Comparison of ENCODE assay signal across 2 cellular contexts in genomic region chr4:8088966-8089491, GRCh38.
TF ChIP-seq lines count a peak whose summit lies in the region.

No MANE protein-coding gene starts in this region.

TF ChIP-seq in Ishikawa, 13 proteins besides CTCF, POLR2A, EP300 and RAD21:
- TF ChIP-seq MAX (IDR thresholded peaks at IDR 0.05) = peak; percentile 56
- no peak for TF ChIP-seq ZBTB7A (IDR thresholded peaks at IDR 0.05; ENCODE audit: low read depth)

TF ChIP-seq in H1, 55 proteins besides CTCF, POLR2A, EP300 and RAD21:
- TF ChIP-seq MAX (IDR thresholded peaks at IDR 0.05) (peak; percentile 62), CREB1 (IDR thresholded peaks at IDR 0.05) (no peak)
- TF ChIP-seq, protein P1, sequence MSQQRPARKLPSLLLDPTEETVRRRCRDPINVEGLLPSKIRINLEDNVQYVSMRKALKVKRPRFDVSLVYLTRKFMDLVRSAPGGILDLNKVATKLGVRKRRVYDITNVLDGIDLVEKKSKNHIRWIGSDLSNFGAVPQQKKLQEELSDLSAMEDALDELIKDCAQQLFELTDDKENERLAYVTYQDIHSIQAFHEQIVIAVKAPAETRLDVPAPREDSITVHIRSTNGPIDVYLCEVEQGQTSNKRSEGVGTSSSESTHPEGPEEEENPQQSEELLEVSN (IDR thresholded peaks at IDR 0.05) = peak; percentile 62; the same call in 1 of the 2 replicates
